1 cellular context compared by ENCODE assay signal in the genomic region with DNA sequence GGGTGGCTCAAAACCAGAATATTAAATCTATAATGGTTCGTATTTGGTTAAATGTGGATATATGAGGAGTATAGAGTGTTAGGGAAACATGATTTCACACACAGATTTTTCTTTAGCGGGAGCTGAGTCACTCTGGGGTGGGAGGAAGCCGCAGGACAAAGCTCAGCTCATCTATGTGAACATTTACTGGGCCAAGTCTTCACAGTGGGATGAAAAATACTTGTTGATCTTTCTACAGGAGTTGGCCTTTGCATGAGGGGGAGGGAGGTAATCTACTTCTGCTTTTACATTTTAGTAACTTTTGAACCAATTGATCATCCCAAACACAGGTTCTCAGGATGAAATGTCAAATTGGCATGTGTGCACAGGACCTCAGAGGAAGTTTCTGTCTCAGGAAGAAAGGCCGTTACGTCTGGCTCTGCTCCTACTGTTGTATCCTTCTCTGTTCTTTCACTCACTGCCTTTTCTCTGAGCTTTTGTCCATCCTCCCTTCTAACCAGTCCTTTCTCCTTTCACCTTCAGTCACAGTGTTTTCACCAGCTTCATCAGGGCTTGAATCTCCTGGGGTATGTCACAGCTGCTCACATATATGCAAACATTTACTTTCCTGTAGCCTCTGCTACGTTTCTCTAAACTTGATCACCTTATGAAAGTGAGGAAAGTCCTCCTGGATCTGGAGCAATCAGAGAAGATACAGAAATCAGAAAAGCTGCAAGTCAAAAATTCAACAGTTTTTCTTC.
TF ChIP-seq lines count a peak whose summit lies in the region.

No MANE protein-coding gene starts in this region.

TF ChIP-seq in GM23338, 12 proteins besides CTCF, POLR2A, EP300 and RAD21 (continued from another document):
- TF ChIP-seq, protein P1, sequence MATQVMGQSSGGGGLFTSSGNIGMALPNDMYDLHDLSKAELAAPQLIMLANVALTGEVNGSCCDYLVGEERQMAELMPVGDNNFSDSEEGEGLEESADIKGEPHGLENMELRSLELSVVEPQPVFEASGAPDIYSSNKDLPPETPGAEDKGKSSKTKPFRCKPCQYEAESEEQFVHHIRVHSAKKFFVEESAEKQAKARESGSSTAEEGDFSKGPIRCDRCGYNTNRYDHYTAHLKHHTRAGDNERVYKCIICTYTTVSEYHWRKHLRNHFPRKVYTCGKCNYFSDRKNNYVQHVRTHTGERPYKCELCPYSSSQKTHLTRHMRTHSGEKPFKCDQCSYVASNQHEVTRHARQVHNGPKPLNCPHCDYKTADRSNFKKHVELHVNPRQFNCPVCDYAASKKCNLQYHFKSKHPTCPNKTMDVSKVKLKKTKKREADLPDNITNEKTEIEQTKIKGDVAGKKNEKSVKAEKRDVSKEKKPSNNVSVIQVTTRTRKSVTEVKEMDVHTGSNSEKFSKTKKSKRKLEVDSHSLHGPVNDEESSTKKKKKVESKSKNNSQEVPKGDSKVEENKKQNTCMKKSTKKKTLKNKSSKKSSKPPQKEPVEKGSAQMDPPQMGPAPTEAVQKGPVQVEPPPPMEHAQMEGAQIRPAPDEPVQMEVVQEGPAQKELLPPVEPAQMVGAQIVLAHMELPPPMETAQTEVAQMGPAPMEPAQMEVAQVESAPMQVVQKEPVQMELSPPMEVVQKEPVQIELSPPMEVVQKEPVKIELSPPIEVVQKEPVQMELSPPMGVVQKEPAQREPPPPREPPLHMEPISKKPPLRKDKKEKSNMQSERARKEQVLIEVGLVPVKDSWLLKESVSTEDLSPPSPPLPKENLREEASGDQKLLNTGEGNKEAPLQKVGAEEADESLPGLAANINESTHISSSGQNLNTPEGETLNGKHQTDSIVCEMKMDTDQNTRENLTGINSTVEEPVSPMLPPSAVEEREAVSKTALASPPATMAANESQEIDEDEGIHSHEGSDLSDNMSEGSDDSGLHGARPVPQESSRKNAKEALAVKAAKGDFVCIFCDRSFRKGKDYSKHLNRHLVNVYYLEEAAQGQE (IDR thresholded peaks at IDR 0.05; ENCODE audit: unreplicated experiment): no peak
- TF ChIP-seq JUNB (IDR thresholded peaks at IDR 0.05; ENCODE audit: unreplicated experiment) (no peak), POLR2AphosphoS5 (IDR thresholded peaks at IDR 0.05; ENCODE audit: low read depth) (no peak), ZNF331 (CRISPR knock-in tag; IDR thresholded peaks at IDR 0.05; ENCODE audit: low read depth) (no peak), CREB1 (CRISPR knock-in tag; IDR thresholded peaks at IDR 0.05; ENCODE audit: low read depth) (no peak)
- TF ChIP-seq, protein P2, sequence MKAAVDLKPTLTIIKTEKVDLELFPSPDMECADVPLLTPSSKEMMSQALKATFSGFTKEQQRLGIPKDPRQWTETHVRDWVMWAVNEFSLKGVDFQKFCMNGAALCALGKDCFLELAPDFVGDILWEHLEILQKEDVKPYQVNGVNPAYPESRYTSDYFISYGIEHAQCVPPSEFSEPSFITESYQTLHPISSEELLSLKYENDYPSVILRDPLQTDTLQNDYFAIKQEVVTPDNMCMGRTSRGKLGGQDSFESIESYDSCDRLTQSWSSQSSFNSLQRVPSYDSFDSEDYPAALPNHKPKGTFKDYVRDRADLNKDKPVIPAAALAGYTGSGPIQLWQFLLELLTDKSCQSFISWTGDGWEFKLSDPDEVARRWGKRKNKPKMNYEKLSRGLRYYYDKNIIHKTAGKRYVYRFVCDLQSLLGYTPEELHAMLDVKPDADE (IDR thresholded peaks at IDR 0.05): no peak
- TF ChIP-seq, protein P3, sequence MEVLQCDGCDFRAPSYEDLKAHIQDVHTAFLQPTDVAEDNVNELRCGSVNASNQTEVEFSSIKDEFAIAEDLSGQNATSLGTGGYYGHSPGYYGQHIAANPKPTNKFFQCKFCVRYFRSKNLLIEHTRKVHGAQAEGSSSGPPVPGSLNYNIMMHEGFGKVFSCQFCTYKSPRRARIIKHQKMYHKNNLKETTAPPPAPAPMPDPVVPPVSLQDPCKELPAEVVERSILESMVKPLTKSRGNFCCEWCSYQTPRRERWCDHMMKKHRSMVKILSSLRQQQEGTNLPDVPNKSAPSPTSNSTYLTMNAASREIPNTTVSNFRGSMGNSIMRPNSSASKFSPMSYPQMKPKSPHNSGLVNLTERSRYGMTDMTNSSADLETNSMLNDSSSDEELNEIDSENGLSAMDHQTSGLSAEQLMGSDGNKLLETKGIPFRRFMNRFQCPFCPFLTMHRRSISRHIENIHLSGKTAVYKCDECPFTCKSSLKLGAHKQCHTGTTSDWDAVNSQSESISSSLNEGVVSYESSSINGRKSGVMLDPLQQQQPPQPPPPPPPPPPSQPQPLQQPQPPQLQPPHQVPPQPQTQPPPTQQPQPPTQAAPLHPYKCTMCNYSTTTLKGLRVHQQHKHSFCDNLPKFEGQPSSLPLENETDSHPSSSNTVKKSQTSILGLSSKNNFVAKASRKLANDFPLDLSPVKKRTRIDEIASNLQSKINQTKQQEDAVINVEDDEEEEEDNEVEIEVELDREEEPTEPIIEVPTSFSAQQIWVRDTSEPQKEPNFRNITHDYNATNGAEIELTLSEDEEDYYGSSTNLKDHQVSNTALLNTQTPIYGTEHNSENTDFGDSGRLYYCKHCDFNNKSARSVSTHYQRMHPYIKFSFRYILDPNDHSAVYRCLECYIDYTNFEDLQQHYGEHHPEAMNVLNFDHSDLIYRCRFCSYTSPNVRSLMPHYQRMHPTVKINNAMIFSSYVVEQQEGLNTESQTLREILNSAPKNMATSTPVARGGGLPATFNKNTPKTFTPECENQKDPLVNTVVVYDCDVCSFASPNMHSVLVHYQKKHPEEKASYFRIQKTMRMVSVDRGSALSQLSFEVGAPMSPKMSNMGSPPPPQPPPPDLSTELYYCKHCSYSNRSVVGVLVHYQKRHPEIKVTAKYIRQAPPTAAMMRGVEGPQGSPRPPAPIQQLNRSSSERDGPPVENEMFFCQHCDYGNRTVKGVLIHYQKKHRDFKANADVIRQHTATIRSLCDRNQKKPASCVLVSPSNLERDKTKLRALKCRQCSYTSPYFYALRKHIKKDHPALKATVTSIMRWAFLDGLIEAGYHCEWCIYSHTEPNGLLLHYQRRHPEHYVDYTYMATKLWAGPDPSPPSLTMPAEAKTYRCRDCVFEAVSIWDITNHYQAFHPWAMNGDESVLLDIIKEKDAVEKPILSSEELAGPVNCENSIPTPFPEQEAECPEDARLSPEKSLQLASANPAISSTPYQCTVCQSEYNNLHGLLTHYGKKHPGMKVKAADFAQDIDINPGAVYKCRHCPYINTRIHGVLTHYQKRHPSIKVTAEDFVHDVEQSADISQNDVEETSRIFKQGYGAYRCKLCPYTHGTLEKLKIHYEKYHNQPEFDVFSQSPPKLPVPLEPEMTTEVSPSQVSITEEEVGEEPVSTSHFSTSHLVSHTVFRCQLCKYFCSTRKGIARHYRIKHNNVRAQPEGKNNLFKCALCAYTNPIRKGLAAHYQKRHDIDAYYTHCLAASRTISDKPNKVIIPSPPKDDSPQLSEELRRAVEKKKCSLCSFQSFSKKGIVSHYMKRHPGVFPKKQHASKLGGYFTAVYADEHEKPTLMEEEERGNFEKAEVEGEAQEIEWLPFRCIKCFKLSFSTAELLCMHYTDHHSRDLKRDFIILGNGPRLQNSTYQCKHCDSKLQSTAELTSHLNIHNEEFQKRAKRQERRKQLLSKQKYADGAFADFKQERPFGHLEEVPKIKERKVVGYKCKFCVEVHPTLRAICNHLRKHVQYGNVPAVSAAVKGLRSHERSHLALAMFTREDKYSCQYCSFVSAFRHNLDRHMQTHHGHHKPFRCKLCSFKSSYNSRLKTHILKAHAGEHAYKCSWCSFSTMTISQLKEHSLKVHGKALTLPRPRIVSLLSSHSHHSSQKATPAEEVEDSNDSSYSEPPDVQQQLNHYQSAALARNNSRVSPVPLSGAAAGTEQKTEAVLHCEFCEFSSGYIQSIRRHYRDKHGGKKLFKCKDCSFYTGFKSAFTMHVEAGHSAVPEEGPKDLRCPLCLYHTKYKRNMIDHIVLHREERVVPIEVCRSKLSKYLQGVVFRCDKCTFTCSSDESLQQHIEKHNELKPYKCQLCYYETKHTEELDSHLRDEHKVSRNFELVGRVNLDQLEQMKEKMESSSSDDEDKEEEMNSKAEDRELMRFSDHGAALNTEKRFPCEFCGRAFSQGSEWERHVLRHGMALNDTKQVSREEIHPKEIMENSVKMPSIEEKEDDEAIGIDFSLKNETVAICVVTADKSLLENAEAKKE (CRISPR knock-in tag; IDR thresholded peaks at IDR 0.05): no peak
TF ChIP-seq in GM23338: peak in this region for 0.
